ENCODE assay signal across 8 cellular contexts in the genomic region with DNA sequence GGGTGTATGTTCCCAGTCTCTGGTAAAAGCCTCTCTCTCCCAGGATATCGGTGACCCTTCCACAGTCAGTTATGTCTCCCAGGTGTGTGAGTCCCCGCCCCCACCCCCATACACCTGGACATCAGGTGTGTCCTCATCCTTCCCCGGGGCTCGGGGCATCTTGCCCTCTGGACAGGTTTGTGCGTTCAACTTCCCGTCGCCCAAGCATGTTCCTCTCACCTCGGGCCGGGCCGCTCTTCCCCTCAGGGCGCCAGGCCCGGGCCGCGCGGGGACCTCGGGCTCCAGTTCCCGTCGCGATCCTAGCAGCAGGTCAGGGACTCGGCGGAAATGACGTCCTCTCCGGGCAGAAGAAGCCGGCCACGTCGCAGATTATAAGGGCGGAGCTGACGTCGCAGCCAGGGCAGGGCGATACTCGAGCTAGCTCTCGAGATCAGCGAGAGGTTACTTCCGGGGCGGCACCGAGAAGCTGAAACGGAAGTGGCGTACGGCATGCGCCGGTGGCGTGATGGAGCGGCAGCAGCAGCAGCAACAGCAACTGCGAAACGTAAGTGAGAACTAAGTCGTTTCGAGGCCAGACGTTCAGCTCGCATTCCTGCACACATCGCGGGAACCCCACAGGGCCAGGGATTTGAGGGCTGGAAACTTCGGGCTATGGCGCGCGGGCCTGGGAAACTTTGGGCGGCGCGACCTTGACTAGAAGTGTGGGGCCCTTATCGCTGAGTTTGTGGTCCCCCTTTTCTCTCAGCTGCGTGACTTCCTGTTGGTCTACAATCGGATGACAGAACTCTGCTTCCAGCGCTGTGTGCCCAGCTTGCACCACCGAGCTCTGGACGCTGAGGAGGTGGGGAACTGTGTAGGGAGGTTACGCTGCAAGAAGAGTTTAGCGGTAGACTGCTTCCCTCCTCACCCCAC. TPM values are rescaled to one million over a fixed set of nuclear protein-coding genes. Genes with fewer than 3 reads are reported as not detected.
DNase-seq lines count a peak whose midpoint lies in the region; ATAC-seq and TF ChIP-seq lines count a peak whose summit lies in the region.

A gene with protein sequence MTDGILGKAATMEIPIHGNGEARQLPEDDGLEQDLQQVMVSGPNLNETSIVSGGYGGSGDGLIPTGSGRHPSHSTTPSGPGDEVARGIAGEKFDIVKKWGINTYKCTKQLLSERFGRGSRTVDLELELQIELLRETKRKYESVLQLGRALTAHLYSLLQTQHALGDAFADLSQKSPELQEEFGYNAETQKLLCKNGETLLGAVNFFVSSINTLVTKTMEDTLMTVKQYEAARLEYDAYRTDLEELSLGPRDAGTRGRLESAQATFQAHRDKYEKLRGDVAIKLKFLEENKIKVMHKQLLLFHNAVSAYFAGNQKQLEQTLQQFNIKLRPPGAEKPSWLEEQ (minus strand): TSS at position 320 of the 912 bp plus-strand sequence. CDS start 910 bp downstream, outside the sequence.
A gene with protein sequence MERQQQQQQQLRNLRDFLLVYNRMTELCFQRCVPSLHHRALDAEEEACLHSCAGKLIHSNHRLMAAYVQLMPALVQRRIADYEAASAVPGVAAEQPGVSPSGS (plus strand): TSS at position 490 of the 912 bp plus-strand sequence. CDS start 16 bp downstream, at position 506.

- H3K4me3 ChIP-seq in GM12875 (ENCODE audit: low read depth, low read length) (peak within 1 kb of the TSS; percentile 71), adipocyte (ENCODE audit: low read length) (peak within 1 kb of the TSS; percentile 97), cardiac muscle cell (peak within 1 kb of the TSS; percentile 79), parathyroid adenoma (ENCODE audit: low read depth, low read length) (peak within 1 kb of the TSS; percentile 84), tibial nerve (peak within 1 kb of the TSS; percentile 68 to 91 (median 76))

- H3K9me3 ChIP-seq in adipocyte (ENCODE audit: control insufficient read depth, low read length) (no peaks in the 10 kb centered on the region), cardiac muscle cell (ENCODE audit: low read depth) (no peaks in the 10 kb centered on the region), parathyroid adenoma (ENCODE audit: control insufficient read depth, low read length) (no peaks in the 10 kb centered on the region), tibial nerve (no peaks in the 10 kb centered on the region)

- peaks cover 10% of the 10 kb centered on the region for H3K79me2 ChIP-seq in parathyroid adenoma

- peak within 1 kb of the TSS; percentile 98 for H3K9ac ChIP-seq in adipocyte (ENCODE audit: low read length)
- H3K9ac ChIP-seq in parathyroid adenoma: peak within 1 kb of the TSS; percentile 37

- peak; percentile 99 for ATAC-seq in HG02798 (IDR thresholded peaks at IDR 0.05; ENCODE audit: poor library complexity, unreplicated experiment)

- peak; percentile 95 to 98 for TF ChIP-seq EP300 in tibial nerve (IDR thresholded peaks at IDR 0.05)

- H3K27ac ChIP-seq in cardiac muscle cell: peak within 1 kb of the TSS; percentile 99
- peak within 1 kb of the TSS; percentile 72 for H3K27ac ChIP-seq in parathyroid adenoma
- peak within 1 kb of the TSS; percentile 90 to 96 (median 92) for H3K27ac ChIP-seq in tibial nerve

- H3K4me1 ChIP-seq in adipocyte (ENCODE audit: control insufficient read depth, insufficient read depth, low read length) (peaks cover 28% of the 10 kb centered on the region), cardiac muscle cell (ENCODE audit: low read depth) (peaks cover 8% of the 10 kb centered on the region), parathyroid adenoma (peaks cover 4% of the 10 kb centered on the region), tibial nerve (peaks cover 0 to 37% (median 22%) of the 10 kb centered on the region in 4 donors)

- TF ChIP-seq CTCF in GM12875 (IDR thresholded peaks at IDR 0.05; ENCODE audit: borderline replicate concordance, insufficient read depth, low read depth, low read length): no peak
- no peak for TF ChIP-seq CTCF in cardiac muscle cell (IDR thresholded peaks at IDR 0.05; ENCODE audit: low read depth, low read length)
- TF ChIP-seq CTCF in parathyroid adenoma (IDR thresholded peaks at IDR 0.05): no peak
- TF ChIP-seq CTCF in tibial nerve (IDR thresholded peaks at IDR 0.05): peak in 1 of 5 experiments; percentile 32

- DNase-seq in NCI-H1436 (lab: John Stamatoyannopoulos, UW) (peak; percentile 97), T follicular helper cell (ENCODE audit: low read depth) (peak; percentile 95), adipocyte (ENCODE audit: low read depth) (peak; percentile 100), cardiac muscle cell (ENCODE audit: low read depth in 1 of 2, low spot score in 1 of 2) (peak; percentile 98 to 99), tibial nerve (ENCODE audit: low spot score in 2 of 2) (peak; percentile 96)

- 0 to 2% methylated on average over 34 to 57 of the region's 66 CpGs for WGBS in tibial nerve, 2 donors

- TF ChIP-seq POLR2A in tibial nerve (IDR thresholded peaks at IDR 0.05): peak; percentile 89 to 95

- H3K27me3 ChIP-seq in adipocyte (replicated peaks; ENCODE audit: control insufficient read depth, insufficient read depth, low read length): no peaks in the 10 kb centered on the region
- no peaks in the 10 kb centered on the region for H3K27me3 ChIP-seq in cardiac muscle cell
- no peaks in the 10 kb centered on the region for H3K27me3 ChIP-seq in parathyroid adenoma (ENCODE audit: control insufficient read depth, insufficient read depth, low read length)
- H3K27me3 ChIP-seq in tibial nerve: no peaks in the 10 kb centered on the region

- peak within 1 kb of the TSS; percentile 86 for H3K4me2 ChIP-seq in parathyroid adenoma (ENCODE audit: low read length)

- peak within 1 kb of the TSS; percentile 73 for H2AFZ ChIP-seq in parathyroid adenoma

- H3K36me3 ChIP-seq in adipocyte (ENCODE audit: control insufficient read depth, insufficient read depth, low read length, severe bottlenecking): peaks cover 69% of the 10 kb centered on the region
- H3K36me3 ChIP-seq in cardiac muscle cell: peaks cover 19% of the 10 kb centered on the region
- no peaks in the 10 kb centered on the region for H3K36me3 ChIP-seq in parathyroid adenoma (ENCODE audit: control insufficient read depth, insufficient read depth, low read length)
- H3K36me3 ChIP-seq in tibial nerve: peaks cover 0 to 76% (median 0%) of the 10 kb centered on the region in 3 donors

RNA-seq across cellular contexts. Expression of the first gene that starts in this region (rescaled TPM):
- total RNA-seq in cardiac muscle cell (52.7 and 56.7 TPM in 2 replicates), tibial nerve (10 to 100 TPM; 40.0 to 63.9 (median 49.7) TPM)
- 60.1 and 68.9 TPM in 2 replicates for polyA plus RNA-seq in cardiac muscle cell

RNA-seq across cellular contexts. Expression of the second gene that starts in this region (rescaled TPM):
- total RNA-seq in cardiac muscle cell (33.7 and 62.0 TPM in 2 replicates), tibial nerve (10 to 100 TPM; 37.1 to 66.6 (median 51.7) TPM)
- polyA plus RNA-seq in cardiac muscle cell: 39.0 and 46.2 TPM in 2 replicates

Comparison
In these comparisons a context has a peak if more than half of its experiments do, and no peak if none do; other contexts are left out.
1. Peak in every context shown above with its lines: DNase-seq, ATAC-seq, H3K4me3 ChIP-seq and H3K27ac ChIP-seq.